8 cellular contexts compared by ENCODE assay signal in the genomic region with DNA sequence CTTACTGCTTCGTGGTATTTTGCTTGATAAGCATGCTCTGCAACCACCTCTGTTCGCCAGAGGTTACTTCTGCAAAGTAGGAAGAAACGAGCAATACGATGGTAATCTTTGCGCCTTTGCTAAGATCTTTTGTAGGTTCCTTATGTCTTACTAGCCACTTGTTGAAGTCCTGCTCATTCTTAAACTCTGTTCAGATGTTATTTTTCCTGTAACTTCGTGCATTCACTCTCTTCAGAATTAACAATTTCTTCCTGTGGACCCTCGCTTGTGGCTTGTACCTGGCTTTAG. TPM values are rescaled to one million over a fixed set of nuclear protein-coding genes. Genes with fewer than 3 reads are reported as not detected.
DNase-seq lines count a peak whose midpoint lies in the region; ATAC-seq and TF ChIP-seq lines count a peak whose summit lies in the region.

No MANE protein-coding gene starts in this region.

- H3K9me3 ChIP-seq in left lung: no peaks in the 10 kb centered on the region
- H3K9me3 ChIP-seq in transverse colon: no peaks in the 10 kb centered on the region

- peaks cover 0 to 16% of the 10 kb centered on the region in 2 donors for H3K36me3 ChIP-seq in left lung
- H3K36me3 ChIP-seq in transverse colon: peaks cover 0 to 3% (median under 1%) of the 10 kb centered on the region in 4 donors

- peaks cover 50% of the 10 kb centered on the region for H3K4me1 Mint-ChIP-seq in activated naive CD8-positive, alpha-beta T cell treated with anti-CD3 and anti-CD28 coated beads for 36 hours

- 0 to 1% methylated on average over 7 of the region's 7 CpGs for WGBS in transverse colon (ENCODE audit: low coverage in 1 of 2), 2 donors

- H3K4me1 ChIP-seq in left lung: peaks cover 6 to 36% of the 10 kb centered on the region in 2 donors
- H3K4me1 ChIP-seq in transverse colon: peaks cover 7 to 35% (median 16%) of the 10 kb centered on the region in 4 donors

- H3K4me3 Mint-ChIP-seq in activated naive CD8-positive, alpha-beta T cell treated with anti-CD3 and anti-CD28 coated beads for 36 hours: peak overlapping the region; percentile 100

- TF ChIP-seq POLR2A in transverse colon (IDR thresholded peaks at IDR 0.05): no peak

- TF ChIP-seq EP300 in transverse colon (IDR thresholded peaks at IDR 0.05; ENCODE audit: low read depth): no peak

- H3K9me3 Mint-ChIP-seq in activated naive CD8-positive, alpha-beta T cell treated with anti-CD3 and anti-CD28 coated beads for 36 hours: peaks cover 8% of the 10 kb centered on the region

- TF ChIP-seq CTCF in left lung (IDR thresholded peaks at IDR 0.05): no peak
- TF ChIP-seq CTCF in transverse colon (IDR thresholded peaks at IDR 0.05): peak in 1 of 5 experiments; percentile 13

- in situ Hi-C loops in transverse colon (cut with MboI; ENCODE audit: low pct_ligation_motif_present in 1 of 4, low pct_unique_long_range_greater_than_20kb in 1 of 4, low sequenced_read_pairs in 3 of 4): no loop called here

- peak overlapping the region; percentile 98 for H3K27ac Mint-ChIP-seq in activated naive CD8-positive, alpha-beta T cell treated with anti-CD3 and anti-CD28 coated beads for 36 hours

- H3K27me3 Mint-ChIP-seq in activated naive CD8-positive, alpha-beta T cell treated with anti-CD3 and anti-CD28 coated beads for 36 hours: no peaks in the 10 kb centered on the region

- peaks cover 52% of the 10 kb centered on the region for H3K36me3 Mint-ChIP-seq in activated naive CD8-positive, alpha-beta T cell treated with anti-CD3 and anti-CD28 coated beads for 36 hours

- intact Hi-C loops in left lung (cut with DNase I) (no loop called here), transverse colon (cut with DNase I; ENCODE audit: low total_unique reads) (loop anchor here (10.0 kb wide), 1 partner anchor 85 kb away; no protein-coding TSS in a partner anchor)

- H3K27me3 ChIP-seq in left lung: no peaks in the 10 kb centered on the region
- H3K27me3 ChIP-seq in transverse colon: no peaks in the 10 kb centered on the region

- peak; percentile 33 for DNase-seq in NCI-H748 (lab: John Stamatoyannopoulos, UW; ENCODE audit: unreplicated experiment)
- no peak for DNase-seq in NCI-H748 treated with DMSO at 0.1 percent for 48 hours (lab: John Stamatoyannopoulos, UW)
- no peak for DNase-seq in activated naive CD8-positive, alpha-beta T cell treated with anti-CD3 and anti-CD28 coated beads for 36 hours
- DNase-seq in left lung: no peak
- DNase-seq in transverse colon: no peak
- DNase-seq in stimulated activated CD4-positive, alpha-beta T cell treated with anti-CD3 and anti-CD28 coated beads, Interleukin-4, amount 100 ng/mL, for 4 hours: no peak
- no peak for DNase-seq in NCI-H2196 (lab: John Stamatoyannopoulos, UW; ENCODE audit: unreplicated experiment)

- ATAC-seq in HG03354 (IDR thresholded peaks at IDR 0.05; ENCODE audit: poor library complexity, severe bottlenecking, unreplicated experiment): peak; percentile 18
- peak; percentile 1 for ATAC-seq in left lung

- H3K27ac ChIP-seq in left lung: peak overlapping the region; percentile 95 to 99
- peak overlapping the region; percentile 94 to 98 (median 96) for H3K27ac ChIP-seq in transverse colon

- peak overlapping the region; percentile 77 to 94 for H3K4me3 ChIP-seq in left lung
- H3K4me3 ChIP-seq in transverse colon: peak overlapping the region; percentile 55 to 97 (median 78)

RNA-seq across cellular contexts. Expression of a gene that starts 0.8 kb away (rescaled TPM):
- total RNA-seq in activated naive CD8-positive, alpha-beta T cell treated with anti-CD3 and anti-CD28 coated beads for 36 hours: 100 to 1,000 TPM; 213 to 226 TPM
- total RNA-seq in left lung: 100 to 1,000 TPM; 152 to 243 TPM
- total RNA-seq in transverse colon: 10 to 100 TPM; 43.2 to 87.5 (median 67.2) TPM

RNA-seq across cellular contexts. Expression of a gene that starts 35.9 kb away (rescaled TPM):
- total RNA-seq in activated naive CD8-positive, alpha-beta T cell treated with anti-CD3 and anti-CD28 coated beads for 36 hours: 10 to 100 TPM; 12.9 to 16.5 TPM
- total RNA-seq in left lung: 10 to 100 TPM; 30.1 to 34.1 TPM
- total RNA-seq in transverse colon: 10 to 100 TPM in 3 of 4 donors, 1 to 10 TPM in 1; 9.3 to 23.6 (median 15.3) TPM

RNA-seq across cellular contexts. Expression of a gene that starts 39.1 kb away (rescaled TPM):
- total RNA-seq in activated naive CD8-positive, alpha-beta T cell treated with anti-CD3 and anti-CD28 coated beads for 36 hours: 1 to 10 TPM; 2.2 to 3.7 TPM
- total RNA-seq in left lung (1 to 10 TPM; 2.0 to 3.0 TPM), transverse colon (1 to 10 TPM in 2 of 4 donors, not detected in 2; 1.4 to 2.5 TPM)
